9 cellular contexts compared by ENCODE assay signal in genomic region chr22:26172389-26172990, GRCh38.
A peak's percentile ranks its signal among the peaks of the same experiment; 100 is the strongest.
DNase-seq lines count a peak whose midpoint lies in the region; ATAC-seq and TF ChIP-seq lines count a peak whose summit lies in the region.
"Had no signal": no experiment of that assay in that cellular context is flagged by ENCODE, and none has a peak within 500 bp of the region (broad histone marks: within the 10 kb centered on the region; RNA-seq: fewer than 3 reads in every experiment).

No MANE protein-coding gene starts in this region.

- no peaks in the 10 kb centered on the region for H3K79me2 ChIP-seq in DND-41 (ENCODE audit: insufficient read depth, low read length)

- no peaks in the 10 kb centered on the region for H3K27me3 ChIP-seq in DND-41 (ENCODE audit: insufficient read depth, low read length, poor library complexity)

- H3K9me3 ChIP-seq in DND-41 (ENCODE audit: insufficient read depth, low read length, severe bottlenecking): no peaks in the 10 kb centered on the region

- H2AFZ ChIP-seq in DND-41 (ENCODE audit: low read depth, low read length): no peak overlapping the region

- peak; percentile 79 for TF ChIP-seq CTCF in DND-41 (IDR thresholded peaks at IDR 0.05; ENCODE audit: borderline replicate concordance, extremely low read depth, low read length, poor library complexity, severe bottlenecking)

- DNase-seq in DND-41 (peak; percentile 39), HK-2 (ENCODE audit: unreplicated experiment) (peak; percentile 5), NOMO-1 treated with dmso at 0.1 percent for 144 hours (lab: John Stamatoyannopoulos, UW; ENCODE audit: unreplicated experiment) (peak; percentile 3), cerebellar cortex (ENCODE audit: low spot score) (peak; percentile 88), medulla oblongata (ENCODE audit: extremely low spot score) (peak; percentile 48)

- H3K4me1 ChIP-seq in DND-41 (ENCODE audit: insufficient read depth, low read length): no peaks in the 10 kb centered on the region

- no peaks in the 10 kb centered on the region for H3K36me3 ChIP-seq in DND-41 (ENCODE audit: insufficient read depth, low read length)

- H4K20me1 ChIP-seq in DND-41 (ENCODE audit: insufficient read depth, low read length): no peaks in the 10 kb centered on the region; the same call in 1 of the 2 replicates

- no peak overlapping the region for H3K9ac ChIP-seq in DND-41 (ENCODE audit: low read depth, low read length)

- no peak; the same call in 2 of the 3 replicates for ATAC-seq in DND-41 (ENCODE audit: insufficient read depth, low read depth)
- no peak for ATAC-seq in GM19351 (IDR thresholded peaks at IDR 0.05; ENCODE audit: unreplicated experiment)
- no peak for ATAC-seq in GM19452 (IDR thresholded peaks at IDR 0.05; ENCODE audit: unreplicated experiment)
- no peak for ATAC-seq in GM19467 (IDR thresholded peaks at IDR 0.05; ENCODE audit: unreplicated experiment)
- ATAC-seq: naive thymus-derived CD4-positive, alpha-beta T cell had no signal

- no peak overlapping the region for H3K4me2 ChIP-seq in DND-41 (ENCODE audit: insufficient read depth, low read length)

- no peak overlapping the region for H3K4me3 ChIP-seq in DND-41 (ENCODE audit: low read depth in 1 of 2, low read length in 2 of 2)

- no peak overlapping the region for H3K27ac ChIP-seq in DND-41 (ENCODE audit: low read length)

Comparison
In these comparisons a context has a peak if more than half of its experiments do, and no peak if none do; other contexts are left out.
1. DNase-seq: peak in every context shown above with its lines; median percentile 88 in cerebellar cortex; 48 in medulla oblongata; 39 in DND-41; 5 in HK-2; 3 in NOMO-1 treated with dmso at 0.1 percent for 144 hours.